ENCODE assay signal across 28 cellular contexts in genomic region chr17:33371377-33371776, GRCh38.
"Had no signal": no experiment of that assay in that cellular context is flagged by ENCODE, and none has a peak within 500 bp of the region (broad histone marks: within the 10 kb centered on the region; RNA-seq: fewer than 3 reads in every experiment).

No MANE protein-coding gene starts in this region.

- H3K4me1 Mint-ChIP-seq: activated B cell treated with CpG ODN at 0.5 μM for 24 hours; activated CD4-positive, alpha-beta T cell treated with anti-CD3 and anti-CD28 coated beads, Interleukin-2, amount 10 ng/mL, durations not matched to agents 24 days and 14 days; activated CD8-positive, alpha-beta memory T cell treated with anti-CD3 and anti-CD28 coated beads, Interleukin-2, amount 10 ng/mL, durations not matched to agents 7 days and 5 days; activated T-helper 17 cell treated with anti-CD3 and anti-CD28 coated beads, Interleukin-2, amount 50 U/mL, for 72 hours; T-helper 17 cell had no signal

- H3K4me3 Mint-ChIP-seq: activated B cell treated with CpG ODN at 0.5 μM for 24 hours; activated CD4-positive, alpha-beta T cell treated with anti-CD3 and anti-CD28 coated beads, Interleukin-2, amount 10 ng/mL, durations not matched to agents 24 days and 14 days; activated CD8-positive, alpha-beta memory T cell treated with anti-CD3 and anti-CD28 coated beads, Interleukin-2, amount 10 ng/mL, durations not matched to agents 7 days and 5 days; activated naive CD4-positive, alpha-beta T cell treated with anti-CD3 and anti-CD28 coated beads for 36 hours; activated naive CD8-positive, alpha-beta T cell; activated T-cell treated with anti-CD3 and anti-CD28 coated beads, Interleukin-2, amount 50 U/mL, for 4 hours; activated T-helper 17 cell treated with anti-CD3 and anti-CD28 coated beads, Interleukin-2, amount 50 U/mL, for 72 hours; brain; T-helper 17 cell had no signal

- H3K27ac Mint-ChIP-seq: activated B cell treated with CpG ODN at 0.5 μM for 24 hours; activated CD4-positive, alpha-beta T cell treated with anti-CD3 and anti-CD28 coated beads, Interleukin-2, amount 10 ng/mL, durations not matched to agents 24 days and 14 days; activated CD8-positive, alpha-beta memory T cell treated with anti-CD3 and anti-CD28 coated beads, Interleukin-2, amount 10 ng/mL, durations not matched to agents 7 days and 5 days; activated naive CD4-positive, alpha-beta T cell treated with anti-CD3 and anti-CD28 coated beads for 36 hours; activated naive CD8-positive, alpha-beta T cell; activated T-helper 17 cell treated with anti-CD3 and anti-CD28 coated beads, Interleukin-2, amount 50 U/mL, for 72 hours; brain; T-helper 17 cell had no signal

- H3K27me3 Mint-ChIP-seq: activated CD4-positive, alpha-beta T cell treated with anti-CD3 and anti-CD28 coated beads, Interleukin-2, amount 10 ng/mL, durations not matched to agents 24 days and 14 days; activated CD8-positive, alpha-beta memory T cell treated with anti-CD3 and anti-CD28 coated beads, Interleukin-2, amount 10 ng/mL, durations not matched to agents 7 days and 5 days had no signal

- ATAC-seq: activated CD8-positive, alpha-beta memory T cell treated with anti-CD3 and anti-CD28 coated beads, Interleukin-2, amount 10 ng/mL, durations not matched to agents 7 days and 5 days; activated T-cell treated with anti-CD3 and anti-CD28 coated beads, Interleukin-2, amount 50 U/mL, for 4 hours; activated T-helper 17 cell treated with anti-CD3 and anti-CD28 coated beads, Interleukin-2, amount 50 U/mL, for 72 hours; T-helper 17 cell had no signal

- DNase-seq: activated B cell treated with CpG ODN at 0.5 μM for 24 hours; activated CD4-positive, alpha-beta T cell treated with anti-CD3 and anti-CD28 coated beads for 1 hour; activated CD4-positive, alpha-beta T cell treated with anti-CD3 and anti-CD28 coated beads, Interleukin-2, amount 10 ng/mL, durations not matched to agents 24 days and 14 days; activated CD4-positive, alpha-beta T cell treated with anti-CD3 and anti-CD28 coated beads, Interleukin-2, amount 50 U/mL, for 48 hours; activated CD8-positive, alpha-beta memory T cell treated with anti-CD3 and anti-CD28 coated beads, Interleukin-2, amount 10 ng/mL, durations not matched to agents 7 days and 5 days; activated gamma-delta T cell; activated naive CD4-positive, alpha-beta T cell treated with anti-CD3 and anti-CD28 coated beads for 36 hours; activated T-cell treated with anti-CD3 and anti-CD28 coated beads, Interleukin-2, amount 50 U/mL, for 4 hours; amygdala; cerebellar nuclear complex; MG63; MV-4-11; NCI-H1092 treated with DMSO at 0.1 percent for 48 hours; NCI-H1417 treated with DMSO at 0.1 percent for 48 hours; NCI-H1694; NCI-H2029; NCI-H2107; NCI-H345; NCI-H510A; NCI-H526 treated with DMSO at 0.1 percent for 48 hours; NCI-H82; SIG-M5; T-helper 17 cell; T-helper 9 cell had no signal

- H3K9me3 Mint-ChIP-seq: activated B cell treated with CpG ODN at 0.5 μM for 24 hours; activated CD4-positive, alpha-beta T cell treated with anti-CD3 and anti-CD28 coated beads, Interleukin-2, amount 10 ng/mL, durations not matched to agents 24 days and 14 days; activated naive CD4-positive, alpha-beta T cell treated with anti-CD3 and anti-CD28 coated beads for 36 hours; activated T-helper 17 cell treated with anti-CD3 and anti-CD28 coated beads, Interleukin-2, amount 50 U/mL, for 72 hours had no signal

- H3K36me3 Mint-ChIP-seq: activated CD8-positive, alpha-beta memory T cell treated with anti-CD3 and anti-CD28 coated beads, Interleukin-2, amount 10 ng/mL, durations not matched to agents 7 days and 5 days; activated naive CD8-positive, alpha-beta T cell; brain had no signal

- FAIRE-seq: astrocyte had no signal

- H3K4me3 ChIP-seq: MG63 had no signal

- H3K27me3 ChIP-seq: MG63 had no signal

- H3K36me3 ChIP-seq: MG63 had no signal
